In the genomic region with DNA sequence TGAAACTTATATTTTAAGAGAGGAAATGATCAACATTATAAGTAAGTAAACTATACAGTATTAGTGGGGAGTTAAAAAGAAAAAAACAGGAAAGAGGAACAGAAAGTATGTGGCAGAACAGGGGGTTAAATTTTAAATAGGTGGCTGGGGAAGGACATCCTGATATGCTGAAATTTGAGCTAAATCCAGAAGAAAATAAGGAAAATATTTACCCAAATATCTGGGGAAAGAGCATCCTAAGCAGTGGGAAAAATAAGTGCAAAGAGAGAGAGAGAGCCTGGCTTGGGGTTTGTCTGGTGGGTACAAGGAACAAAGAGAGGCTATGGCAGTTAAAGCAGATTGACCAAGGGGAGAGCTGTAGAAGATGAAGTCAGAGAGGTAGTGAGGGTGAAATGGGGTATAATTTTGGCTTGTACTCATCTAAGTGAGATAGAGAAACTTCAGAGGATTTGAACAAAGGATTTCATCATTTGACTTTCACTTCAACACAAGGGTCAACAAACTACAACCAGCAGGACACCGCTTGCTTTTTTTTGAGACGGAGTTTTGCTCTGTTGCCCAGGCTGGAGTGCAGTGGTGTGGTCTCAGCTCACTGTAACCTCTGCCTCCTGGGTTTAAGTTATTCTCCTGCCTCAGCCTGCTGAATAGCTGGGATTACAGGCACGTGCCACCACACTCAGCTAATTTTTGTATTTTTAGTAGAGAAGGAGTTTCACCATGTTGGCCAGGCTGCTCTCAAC, we compare ENCODE assay signal across 12 cellular contexts.
DNase-seq lines count a peak whose midpoint lies in the region; ATAC-seq lines count a peak whose summit lies in the region.
"Had no signal": no experiment of that assay in that cellular context is flagged by ENCODE, and none has a peak within 500 bp of the region (broad histone marks: within the 10 kb centered on the region; RNA-seq: fewer than 3 reads in every experiment).

No MANE protein-coding gene starts in this region.

- peak; percentile 76 for ATAC-seq in GM18909 (IDR thresholded peaks at IDR 0.05; ENCODE audit: poor library complexity, unreplicated experiment)
- ATAC-seq in GM21619 (IDR thresholded peaks at IDR 0.05; ENCODE audit: unreplicated experiment), result peak; percentile 57
- ATAC-seq in HG03108 (IDR thresholded peaks at IDR 0.05; ENCODE audit: unreplicated experiment), result peak; percentile 66
- peak; percentile 40 for ATAC-seq in left lobe of liver

- no peak overlapping the region for H3K27ac ChIP-seq in effector memory CD4-positive, alpha-beta T cell (ENCODE audit: insufficient read depth, low read length, poor library complexity, severe bottlenecking)
- H3K27ac ChIP-seq: neutrophil had no signal

- no peaks in the 10 kb centered on the region for H3K9me3 ChIP-seq in effector memory CD4-positive, alpha-beta T cell (ENCODE audit: control insufficient read depth, low read length)
- H3K9me3 ChIP-seq: neutrophil had no signal

- H3K4me1 ChIP-seq in effector memory CD4-positive, alpha-beta T cell (ENCODE audit: control insufficient read depth, insufficient read depth, low read length, poor library complexity, severe bottlenecking), result no peaks in the 10 kb centered on the region

- DNase-seq in left lobe of liver (ENCODE audit: low spot score) (no peak), NCI-H2029 treated with DMSO at 0.1 percent for 48 hours (lab: John Stamatoyannopoulos, UW) (no peak)
- no peak for DNase-seq in effector memory CD4-positive, alpha-beta T cell
- DNase-seq in activated CD4-positive, alpha-beta T cell treated with anti-CD3 and anti-CD28 coated beads, Interleukin-2, amount 50 U/mL, for 4 hours, result no peak
- DNase-seq: NCI-H524 treated with DMSO at 0.1 percent for 48 hours; stimulated activated CD4-positive, alpha-beta T cell treated with anti-CD3 and anti-CD28 coated beads, Interleukin-2, amount 100 ng/mL, for 48 hours; T-helper 1 cell had no signal

- H3K4me3 ChIP-seq in effector memory CD4-positive, alpha-beta T cell (ENCODE audit: insufficient read depth, low read depth, low read length, poor library complexity, severe bottlenecking), result no peak overlapping the region
- H3K4me3 ChIP-seq: HAP-1 had no signal

- H3K36me3 ChIP-seq in effector memory CD4-positive, alpha-beta T cell (ENCODE audit: control insufficient read depth, insufficient read depth, low read length), result no peaks in the 10 kb centered on the region
- H3K36me3 ChIP-seq: HAP-1, neutrophil had no signal

- no peaks in the 10 kb centered on the region for H3K27me3 ChIP-seq in effector memory CD4-positive, alpha-beta T cell (replicated peaks; ENCODE audit: control insufficient read depth, insufficient read depth, low read length, poor library complexity, severe bottlenecking)
- H3K27me3 ChIP-seq: neutrophil had no signal
